Comparison of ENCODE assay signal across 12 cellular contexts in genomic region chr10:103931603-103932002, GRCh38. TPM values are rescaled to one million over a fixed set of nuclear protein-coding genes. Genes with fewer than 3 reads are reported as not detected.
DNase-seq lines count a peak whose midpoint lies in the region; ATAC-seq and TF ChIP-seq lines count a peak whose summit lies in the region.
"Had no signal": no experiment of that assay in that cellular context is flagged by ENCODE, and none has a peak within 500 bp of the region (broad histone marks: within the 10 kb centered on the region; RNA-seq: fewer than 3 reads in every experiment).

No MANE protein-coding gene starts in this region.

- no peak overlapping the region for H3K27ac ChIP-seq in IMR-90 (ENCODE audit: insufficient read depth, low read length)
- H3K27ac ChIP-seq in esophagus muscularis mucosa (replicated peaks in 1 of 4) = no peak overlapping the region

- H3K79me1 ChIP-seq in IMR-90 (ENCODE audit: low read depth in 1 of 2, low read length in 2 of 2) = no peaks in the 10 kb centered on the region

- no peak overlapping the region for H2BK120ac ChIP-seq in IMR-90 (ENCODE audit: low read depth, low read length)

- no peak overlapping the region for H3K4me2 ChIP-seq in IMR-90 (ENCODE audit: low read depth, low read length)

- H4K8ac ChIP-seq in IMR-90 (ENCODE audit: low read depth in 2 of 2, low read length in 2 of 2) = no peak overlapping the region

- H3K4ac ChIP-seq in IMR-90 (ENCODE audit: low read depth, low read length) = no peak overlapping the region

- H3K56ac ChIP-seq in IMR-90 (ENCODE audit: extremely low read depth, insufficient read depth, low read length) = no peak overlapping the region

- no peak overlapping the region for H2AK5ac ChIP-seq in IMR-90 (ENCODE audit: low read depth, low read length)

- H3K4me1 ChIP-seq in BE2C (peaks cover 12% of the 10 kb centered on the region), IMR-90 (ENCODE audit: control insufficient read depth, insufficient read depth, low read length) (no peaks in the 10 kb centered on the region), esophagus muscularis mucosa (no peaks in the 10 kb centered on the region)

- POLR2A ChIA-PET in IMR-90 (lab: Charles Lee; ENCODE audit: unreplicated experiment) = no interaction called here

- DNase-seq in BE2C (peak; percentile 55), IMR-90 (no peak), esophagus muscularis mucosa (ENCODE audit: extremely low spot score) (peak; percentile 45), left kidney (ENCODE audit: low read depth, low spot score) (peak; percentile 22), NOMO-1 treated with DMSO at 0.1 percent for 48 hours (lab: John Stamatoyannopoulos, UW; ENCODE audit: unreplicated experiment) (no peak)
- DNase-seq: C1 segment of cervical spinal cord; Caco-2; CD4-positive, alpha-beta T cell; GDM1; H9 had no signal

- H4K20me1 ChIP-seq in IMR-90 (ENCODE audit: insufficient read depth, low read length) = no peaks in the 10 kb centered on the region

- TF ChIP-seq POLR2A in IMR-90 (IDR thresholded peaks at IDR 0.05; ENCODE audit: low read depth, low read length) = no peak
- TF ChIP-seq POLR2A in esophagus muscularis mucosa (IDR thresholded peaks at IDR 0.05; ENCODE audit: low read depth) = no peak

- H3K9me1 ChIP-seq in IMR-90 (ENCODE audit: insufficient read depth, low read length) = no peaks in the 10 kb centered on the region

- no peak for TF ChIP-seq EP300 in esophagus muscularis mucosa (IDR thresholded peaks at IDR 0.05)

- H3K9ac ChIP-seq in IMR-90 (ENCODE audit: low read depth, low read length) = no peak overlapping the region

- H4K91ac ChIP-seq in IMR-90 (ENCODE audit: insufficient read depth, low read depth, low read length) = no peak overlapping the region

- H4K5ac ChIP-seq in IMR-90 (ENCODE audit: low read depth, low read length) = no peak overlapping the region

- no CpG with 5 or more reads among the region's 2 CpGs for WGBS in IMR-90 (ENCODE audit: extremely low coverage in 2 of 2, insufficient read length in 1 of 2), 2 experiments
- 85% methylated on average over 2 of the region's 2 CpGs for WGBS in esophagus muscularis mucosa

- no peaks in the 10 kb centered on the region for H3K9me3 ChIP-seq in BE2C
- no peaks in the 10 kb centered on the region for H3K9me3 ChIP-seq in IMR-90 (ENCODE audit: control insufficient read depth, insufficient read depth, low read length)
- no peaks in the 10 kb centered on the region for H3K9me3 ChIP-seq in esophagus muscularis mucosa
- H3K9me3 ChIP-seq: Caco-2 had no signal

- H3K23ac ChIP-seq in IMR-90 (ENCODE audit: low read depth, low read length) = no peak overlapping the region

- dilution Hi-C loops in IMR-90 (cut with HindIII; ENCODE audit: low sequenced_read_pairs, unreplicated experiment) = no loop called here

- no peaks in the 10 kb centered on the region for H3K36me3 ChIP-seq in BE2C
- no peaks in the 10 kb centered on the region for H3K36me3 ChIP-seq in IMR-90 (ENCODE audit: control insufficient read depth, insufficient read depth, low read length)
- H3K36me3 ChIP-seq in esophagus muscularis mucosa = no peaks in the 10 kb centered on the region

- H2BK5ac ChIP-seq in IMR-90 (ENCODE audit: low read depth, low read length, poor library complexity, severe bottlenecking) = no peak overlapping the region

- intact Hi-C loops in IMR-90 (cut with micrococcal nuclease) = no loop called here
- intact Hi-C loops in esophagus muscularis mucosa (cut with DNase I) = no loop called here

- ATAC-seq in IMR-90 (ENCODE audit: low read depth) = no peak
- ATAC-seq in GM19397 (IDR thresholded peaks at IDR 0.05; ENCODE audit: unreplicated experiment) = no peak
- no peak for ATAC-seq in GM19351 (IDR thresholded peaks at IDR 0.05; ENCODE audit: unreplicated experiment)

- CTCF ChIA-PET in IMR-90 (lab: Yijun Ruan, JAX) = interaction anchor here (1.1 kb wide), 1 partner anchor 18 kb away, joined by 4 read pairs; no protein-coding TSS in a partner anchor

- H2AFZ ChIP-seq in IMR-90 (replicated peaks; ENCODE audit: low read length, poor library complexity) = peak overlapping the region; percentile 44

- H2AK9ac ChIP-seq in IMR-90 (replicated peaks; ENCODE audit: low read depth, low read length, poor library complexity) = no peak overlapping the region

- no TSS peak for BruUV-seq in IMR-90 (replicated peaks; lab: Mats Ljungman, UMichigan)

- H3K4me3 ChIP-seq in BE2C (ENCODE audit: low read depth, low read length) = no peak overlapping the region
- no peak overlapping the region for H3K4me3 ChIP-seq in IMR-90 (ENCODE audit: insufficient read depth, low read depth, low read length)
- H3K4me3 ChIP-seq in esophagus muscularis mucosa = no peak overlapping the region

- H2BK15ac ChIP-seq in IMR-90 (ENCODE audit: low read depth, low read length) = no peak overlapping the region

- in situ Hi-C loops in IMR-90 (cut with MboI; ENCODE audit: low sequenced_read_pairs) = no loop called here

- no peak overlapping the region for H3K18ac ChIP-seq in IMR-90 (ENCODE audit: low read depth, low read length)

- TF ChIP-seq RAD21 in IMR-90 (IDR thresholded peaks at IDR 0.05; ENCODE audit: low read length) = no peak

- no peak overlapping the region for H3K14ac ChIP-seq in IMR-90 (replicated peaks; ENCODE audit: low read depth, low read length)

- H3K27me3 ChIP-seq in BE2C = no peaks in the 10 kb centered on the region
- H3K27me3 ChIP-seq in IMR-90 (ENCODE audit: control insufficient read depth, insufficient read depth, low read length) = peaks cover 2% of the 10 kb centered on the region; the same call in 1 of the 2 replicates
- no peaks in the 10 kb centered on the region for H3K27me3 ChIP-seq in esophagus muscularis mucosa

- no peak overlapping the region for H2BK20ac ChIP-seq in IMR-90 (ENCODE audit: low read depth, low read length)

- TF ChIP-seq CTCF in BE2C (IDR thresholded peaks at IDR 0.05; ENCODE audit: low read depth, low read length) (no peak), IMR-90 (conservative IDR thresholded peaks at IDR 0.05; ENCODE audit: low read depth, low read length) (no peak), esophagus muscularis mucosa (IDR thresholded peaks at IDR 0.05) (no peak)

TF ChIP-seq in IMR-90, 13 proteins besides CTCF, POLR2A, EP300 and RAD21:
- TF ChIP-seq MAZ (IDR thresholded peaks at IDR 0.05; ENCODE audit: borderline replicate concordance, low read depth, low read length) (no peak), RCOR1 (IDR thresholded peaks at IDR 0.05; ENCODE audit: insufficient replicate concordance, low read length) (no peak), MAFK (IDR thresholded peaks at IDR 0.05; ENCODE audit: low read depth, low read length) (no peak), ELK1 (IDR thresholded peaks at IDR 0.05; ENCODE audit: borderline replicate concordance, low read depth, low read length) (no peak), USF2 (IDR thresholded peaks at IDR 0.05; ENCODE audit: low read depth, low read length) (no peak)

RNA-seq across cellular contexts. Expression of gene STN1, which starts 13.6 kb away (rescaled TPM):
- 31.0 TPM for polyA plus RNA-seq in BE2C (2012; ENCODE audit: insufficient read depth, insufficient read length, low read depth)
- total RNA-seq in IMR-90 (2012; rRNA removed) = 28.6 and 32.3 TPM in 2 replicates
- polyA plus RNA-seq in IMR-90 (2012; rRNA removed) = 14.3 and 17.8 TPM in 2 replicates
- 7.2 and 13.7 TPM in 2 replicates for polyA plus RNA-seq in IMR-90 (2012; cell fraction: cytosol; rRNA removed)
- 1.8 and 8.6 TPM in 2 replicates for polyA plus RNA-seq in IMR-90 (2012; cell fraction: nucleus; rRNA removed; ENCODE audit: low replicate concordance)
- total RNA-seq in esophagus muscularis mucosa = 10 to 100 TPM; 18.7 to 27.7 (median 24.9) TPM

RNA-seq across cellular contexts. Expression of gene SLK, which starts 35.3 kb away (rescaled TPM):
- polyA plus RNA-seq in BE2C (2012; ENCODE audit: insufficient read depth, insufficient read length, low read depth) = 7.6 TPM
- total RNA-seq in IMR-90 (2012; rRNA removed) = 21.5 and 54.2 TPM in 2 replicates
- 6.0 and 8.1 TPM in 2 replicates for polyA plus RNA-seq in IMR-90 (2012; rRNA removed)
- 0.52 and 0.96 TPM in 2 replicates for polyA plus RNA-seq in IMR-90 (2012; cell fraction: cytosol; rRNA removed)
- 0.30 and 3.6 TPM in 2 replicates for polyA plus RNA-seq in IMR-90 (2012; cell fraction: nucleus; rRNA removed; ENCODE audit: low replicate concordance)
- total RNA-seq in esophagus muscularis mucosa = 100 to 1,000 TPM in 2 of 4 donors, 10 to 100 TPM in 2; 83.1 to 105 (median 102) TPM

Comparison
In these comparisons a context has a peak if more than half of its experiments do, and no peak if none do; other contexts are left out.
1. DNase-seq: peak in BE2C (single experiment), esophagus muscularis mucosa (single experiment) and left kidney (single experiment); none in IMR-90 (single experiment) and NOMO-1 treated with DMSO at 0.1 percent for 48 hours (single experiment).